In the genomic region with DNA sequence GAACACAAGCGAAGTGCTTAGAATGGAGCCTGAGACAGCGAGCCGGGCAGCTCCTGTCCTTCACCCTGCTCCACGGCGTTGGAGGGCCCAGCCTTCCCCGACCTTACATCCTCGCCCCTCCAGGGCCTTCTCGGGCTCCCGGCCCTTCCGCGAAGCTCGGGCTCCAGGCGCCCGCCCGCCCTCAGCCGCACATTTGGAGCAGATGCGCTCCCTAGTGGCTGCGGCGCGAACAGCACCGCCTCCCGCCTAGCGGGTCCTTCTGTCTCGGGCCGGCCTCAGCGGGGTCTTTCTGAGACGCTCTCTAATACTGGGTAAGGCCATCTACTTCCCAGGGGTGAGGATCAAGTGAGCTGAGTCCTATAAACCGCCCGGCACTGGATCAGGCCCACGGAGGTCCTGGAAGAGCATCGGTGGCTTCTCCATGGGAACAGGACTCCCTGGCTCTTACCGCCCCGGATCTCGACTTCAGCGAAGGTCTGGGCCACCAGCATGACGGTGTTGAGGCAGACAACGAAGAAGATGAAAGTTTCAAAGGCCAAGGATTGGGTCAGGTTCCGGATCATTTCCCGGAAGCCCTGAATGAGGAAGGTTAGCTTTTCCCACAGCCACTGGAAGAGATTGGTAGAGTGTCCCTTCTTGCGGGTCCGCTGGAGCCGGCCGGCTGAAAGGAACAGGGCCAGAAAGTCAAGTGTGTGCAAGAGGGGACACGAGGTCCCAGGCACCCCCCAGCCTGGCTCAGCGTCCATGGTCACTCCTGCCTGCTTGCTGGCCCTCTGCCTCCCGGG, we compare ENCODE assay signal across 8 cellular contexts. TPM values are rescaled to one million over a fixed set of nuclear protein-coding genes. Genes with fewer than 3 reads are reported as not detected.
DNase-seq lines count a peak whose midpoint lies in the region; ATAC-seq and TF ChIP-seq lines count a peak whose summit lies in the region.

No MANE protein-coding gene starts in this region.

- H2AFZ ChIP-seq in DND-41 (ENCODE audit: low read depth, low read length), result peak overlapping the region; percentile 82
- no peak overlapping the region for H2AFZ ChIP-seq in Karpas-422 (ENCODE audit: low read length)

- intact Hi-C loops in Right ventricle myocardium superior (cut with DNase I), result no loop called here
- intact Hi-C loops in prostate gland (cut with DNase I), result no loop called here

- H3K36me3 Mint-ChIP-seq in activated naive CD4-positive, alpha-beta T cell treated with anti-CD3 and anti-CD28 coated beads, Interleukin-2, amount 50 U/mL, for 24 hours, result no peaks in the 10 kb centered on the region

- H3K27ac ChIP-seq in DND-41 (ENCODE audit: low read length) (no peak overlapping the region), Karpas-422 (ENCODE audit: low read length) (no peak overlapping the region), prostate gland (no peak overlapping the region)

- H3K36me3 ChIP-seq in DND-41 (ENCODE audit: insufficient read depth, low read length) (no peaks in the 10 kb centered on the region), Karpas-422 (ENCODE audit: insufficient read depth, low read length) (no peaks in the 10 kb centered on the region), prostate gland (no peaks in the 10 kb centered on the region)

- H3K27me3 ChIP-seq in DND-41 (ENCODE audit: insufficient read depth, low read length, poor library complexity) (peaks cover 5% of the 10 kb centered on the region), Karpas-422 (ENCODE audit: low read length) (no peaks in the 10 kb centered on the region), prostate gland (replicated peaks; ENCODE audit: insufficient read depth) (no peaks in the 10 kb centered on the region)

- H3K9me2 ChIP-seq in Karpas-422 (replicated peaks; ENCODE audit: insufficient read depth, low read length), result no peaks in the 10 kb centered on the region

- H3K4me1 ChIP-seq in DND-41 (ENCODE audit: insufficient read depth, low read length) (peaks cover 9% of the 10 kb centered on the region), Karpas-422 (ENCODE audit: low read length) (no peaks in the 10 kb centered on the region), prostate gland (replicated peaks) (no peaks in the 10 kb centered on the region)

- WGBS in prostate gland, result 18% methylated on average over 46 of the region's 46 CpGs

- H3K79me2 ChIP-seq in DND-41 (ENCODE audit: insufficient read depth, low read length) (no peaks in the 10 kb centered on the region), Karpas-422 (ENCODE audit: low read length) (no peaks in the 10 kb centered on the region)

- H3K9me3 ChIP-seq in DND-41 (ENCODE audit: insufficient read depth, low read length, severe bottlenecking) (no peaks in the 10 kb centered on the region), Karpas-422 (ENCODE audit: low read length) (no peaks in the 10 kb centered on the region), prostate gland (no peaks in the 10 kb centered on the region)

- no peak overlapping the region for H3K4me3 ChIP-seq in DND-41 (ENCODE audit: low read depth in 1 of 2, low read length in 2 of 2)
- no peak overlapping the region for H3K4me3 ChIP-seq in Karpas-422 (ENCODE audit: low read length)
- H3K4me3 ChIP-seq in prostate gland, result no peak overlapping the region

- H3K27me3 Mint-ChIP-seq in activated naive CD4-positive, alpha-beta T cell treated with anti-CD3 and anti-CD28 coated beads, Interleukin-2, amount 50 U/mL, for 24 hours, result peaks cover 3% of the 10 kb centered on the region

- no peaks in the 10 kb centered on the region for H3K9me3 Mint-ChIP-seq in activated naive CD4-positive, alpha-beta T cell treated with anti-CD3 and anti-CD28 coated beads, Interleukin-2, amount 50 U/mL, for 24 hours

- H3K9ac ChIP-seq in DND-41 (ENCODE audit: low read depth, low read length) (peak overlapping the region; percentile 40), Karpas-422 (ENCODE audit: low read length) (no peak overlapping the region)

- peak overlapping the region; percentile 53 for H3K4me2 ChIP-seq in DND-41 (ENCODE audit: insufficient read depth, low read length)
- H3K4me2 ChIP-seq in Karpas-422 (ENCODE audit: low read depth, low read length, poor library complexity, severe bottlenecking), result peak overlapping the region; percentile 13

- ATAC-seq in DND-41 (ENCODE audit: insufficient read depth, low read depth) (peak; percentile 97), SK-N-SH treated with all-trans-retinoic acid at 6 μM for 48 hours (peak; percentile 87), Right ventricle myocardium superior (ENCODE audit: poor library complexity) (peak; percentile 88), GM21717 (IDR thresholded peaks at IDR 0.05; ENCODE audit: unreplicated experiment) (no peak)

- peak overlapping the region; percentile 51 for H3K4me3 Mint-ChIP-seq in activated naive CD4-positive, alpha-beta T cell treated with anti-CD3 and anti-CD28 coated beads, Interleukin-2, amount 50 U/mL, for 24 hours

- H3K4me1 Mint-ChIP-seq in activated naive CD4-positive, alpha-beta T cell treated with anti-CD3 and anti-CD28 coated beads, Interleukin-2, amount 50 U/mL, for 24 hours, result peaks cover 7% of the 10 kb centered on the region

- peak overlapping the region; percentile 82 for H3K27ac Mint-ChIP-seq in activated naive CD4-positive, alpha-beta T cell treated with anti-CD3 and anti-CD28 coated beads, Interleukin-2, amount 50 U/mL, for 24 hours

- TF ChIP-seq CTCF in DND-41 (IDR thresholded peaks at IDR 0.05; ENCODE audit: borderline replicate concordance, extremely low read depth, low read length, poor library complexity, severe bottlenecking) (peak; percentile 96), prostate gland (IDR thresholded peaks at IDR 0.05) (peak; percentile 69 to 94 (median 82))

- DNase-seq in DND-41 (peak; percentile 82), Karpas-422 (peak; percentile 91), Right ventricle myocardium superior (peak; percentile 88), prostate gland (ENCODE audit: low spot score) (peak; percentile 27), ureter (ENCODE audit: low spot score) (peak; percentile 58)

- no peak for TF ChIP-seq POLR2A in prostate gland (IDR thresholded peaks at IDR 0.05)

- H4K20me1 ChIP-seq in DND-41 (ENCODE audit: insufficient read depth, low read length) (no peaks in the 10 kb centered on the region), Karpas-422 (ENCODE audit: insufficient read depth, low read depth, low read length) (no peaks in the 10 kb centered on the region)

TF ChIP-seq in SK-N-SH treated with all-trans-retinoic acid at 6 μM for 48 hours, 23 proteins besides CTCF, POLR2A, EP300 and RAD21:
- TF ChIP-seq, protein P1, sequence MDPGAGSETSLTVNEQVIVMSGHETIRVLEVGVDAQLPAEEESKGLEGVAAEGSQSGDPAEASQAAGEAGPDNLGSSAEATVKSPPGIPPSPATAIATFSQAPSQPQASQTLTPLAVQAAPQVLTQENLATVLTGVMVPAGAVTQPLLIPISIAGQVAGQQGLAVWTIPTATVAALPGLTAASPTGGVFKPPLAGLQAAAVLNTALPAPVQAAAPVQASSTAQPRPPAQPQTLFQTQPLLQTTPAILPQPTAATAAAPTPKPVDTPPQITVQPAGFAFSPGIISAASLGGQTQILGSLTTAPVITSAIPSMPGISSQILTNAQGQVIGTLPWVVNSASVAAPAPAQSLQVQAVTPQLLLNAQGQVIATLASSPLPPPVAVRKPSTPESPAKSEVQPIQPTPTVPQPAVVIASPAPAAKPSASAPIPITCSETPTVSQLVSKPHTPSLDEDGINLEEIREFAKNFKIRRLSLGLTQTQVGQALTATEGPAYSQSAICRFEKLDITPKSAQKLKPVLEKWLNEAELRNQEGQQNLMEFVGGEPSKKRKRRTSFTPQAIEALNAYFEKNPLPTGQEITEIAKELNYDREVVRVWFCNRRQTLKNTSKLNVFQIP (CRISPR knock-in tag; IDR thresholded peaks at IDR 0.05; ENCODE audit: borderline replicate concordance, low read depth), result no peak
- no peak for TF ChIP-seq TSHZ2 (CRISPR knock-in tag; IDR thresholded peaks at IDR 0.05)
- TF ChIP-seq ZFP3 (CRISPR knock-in tag; IDR thresholded peaks at IDR 0.05), result no peak
- TF ChIP-seq PPARA (CRISPR knock-in tag; IDR thresholded peaks at IDR 0.05; ENCODE audit: borderline replicate concordance), result no peak

RNA-seq across cellular contexts. Expression of gene CATSPER1, which starts 3.7 kb away (rescaled TPM):
- total RNA-seq in Karpas-422 (2014; rRNA removed; shearing (Covaris generic); ENCODE audit: low replicate concordance), result not detected in 2 replicates
- not detected for total RNA-seq in Right ventricle myocardium superior
- total RNA-seq in prostate gland, result under 1 TPM in 1 of 2 donors, not detected in 1; 0.85 TPM
- not detected for total RNA-seq in ureter

RNA-seq across cellular contexts. Expression of gene CST6, which starts 10.8 kb away (rescaled TPM):
- not detected in 2 replicates for total RNA-seq in Karpas-422 (2014; rRNA removed; shearing (Covaris generic); ENCODE audit: low replicate concordance)
- total RNA-seq in Right ventricle myocardium superior (not detected), prostate gland (1 to 10 TPM in 1 of 2 donors, under 1 TPM in 1; 0.36 to 6.5 TPM), ureter (1.1 TPM)

RNA-seq across cellular contexts. Expression of gene BANF1, which starts 20.3 kb away (rescaled TPM):
- 44.3 and 84.2 TPM in 2 replicates for total RNA-seq in Karpas-422 (2014; rRNA removed; shearing (Covaris generic); ENCODE audit: low replicate concordance)
- total RNA-seq in Right ventricle myocardium superior (256 TPM), prostate gland (10 to 100 TPM; 59.4 to 78.8 TPM), ureter (192 TPM)

RNA-seq across cellular contexts. Expression of gene EIF1AD, which starts 20.6 kb away (rescaled TPM):
- total RNA-seq in Karpas-422 (2014; rRNA removed; shearing (Covaris generic); ENCODE audit: low replicate concordance), result 39.4 and 57.0 TPM in 2 replicates
- total RNA-seq in Right ventricle myocardium superior (20.1 TPM), prostate gland (10 to 100 TPM; 33.6 to 37.3 TPM), ureter (28.7 TPM)

RNA-seq across cellular contexts. Expression of gene GAL3ST3, which starts 26.4 kb away (rescaled TPM):
- not detected in 2 replicates for total RNA-seq in Karpas-422 (2014; rRNA removed; shearing (Covaris generic); ENCODE audit: low replicate concordance)
- total RNA-seq in Right ventricle myocardium superior (0.73 TPM), prostate gland (1 to 10 TPM; 2.3 to 4.3 TPM), ureter (not detected)

Comparison
In these comparisons a context has a peak if more than half of its experiments do, and no peak if none do; other contexts are left out.
1. DNase-seq: peak in every context shown above with its lines; median percentile 91 in Karpas-422; 88 in Right ventricle myocardium superior; 82 in DND-41; 58 in ureter; 27 in prostate gland.